ENCODE assay signal across 1 cellular context in the genomic region with DNA sequence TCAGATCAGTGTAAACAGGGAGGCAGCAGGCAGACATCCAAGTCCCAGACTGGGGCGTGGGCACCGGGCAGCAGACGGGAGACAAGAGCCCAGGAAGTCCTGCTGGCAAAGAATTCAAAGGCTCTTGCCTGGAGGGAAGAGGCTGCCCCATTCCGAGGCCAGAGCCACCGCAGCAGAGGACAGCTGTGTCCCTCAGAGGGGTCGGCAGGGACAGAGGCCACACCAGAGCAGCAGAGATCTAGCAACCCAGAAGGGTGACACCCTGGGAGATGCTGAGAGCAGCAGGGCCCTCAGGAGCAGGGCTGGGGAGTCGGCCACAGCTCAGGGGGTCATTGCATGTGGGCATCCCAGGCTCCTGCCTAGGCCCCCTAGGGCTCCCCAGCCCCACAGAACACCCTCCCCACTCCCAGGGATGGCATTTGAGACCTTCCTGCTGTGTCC.
TF ChIP-seq lines count a peak whose summit lies in the region.

No MANE protein-coding gene starts in this region.

TF ChIP-seq in HepG2, 621 proteins besides CTCF, POLR2A, EP300 and RAD21:
- no peak for TF ChIP-seq ZNF329 (CRISPR knock-in tag; IDR thresholded peaks at IDR 0.05; ENCODE audit: low read depth)
- TF ChIP-seq SATB2 (CRISPR knock-in tag; IDR thresholded peaks at IDR 0.05): no peak
- no peak for TF ChIP-seq JUND (CRISPR knock-in tag; IDR thresholded peaks at IDR 0.05)
- TF ChIP-seq ZKSCAN1 (IDR thresholded peaks at IDR 0.05; ENCODE audit: low read length): no peak
- TF ChIP-seq, protein P1, sequence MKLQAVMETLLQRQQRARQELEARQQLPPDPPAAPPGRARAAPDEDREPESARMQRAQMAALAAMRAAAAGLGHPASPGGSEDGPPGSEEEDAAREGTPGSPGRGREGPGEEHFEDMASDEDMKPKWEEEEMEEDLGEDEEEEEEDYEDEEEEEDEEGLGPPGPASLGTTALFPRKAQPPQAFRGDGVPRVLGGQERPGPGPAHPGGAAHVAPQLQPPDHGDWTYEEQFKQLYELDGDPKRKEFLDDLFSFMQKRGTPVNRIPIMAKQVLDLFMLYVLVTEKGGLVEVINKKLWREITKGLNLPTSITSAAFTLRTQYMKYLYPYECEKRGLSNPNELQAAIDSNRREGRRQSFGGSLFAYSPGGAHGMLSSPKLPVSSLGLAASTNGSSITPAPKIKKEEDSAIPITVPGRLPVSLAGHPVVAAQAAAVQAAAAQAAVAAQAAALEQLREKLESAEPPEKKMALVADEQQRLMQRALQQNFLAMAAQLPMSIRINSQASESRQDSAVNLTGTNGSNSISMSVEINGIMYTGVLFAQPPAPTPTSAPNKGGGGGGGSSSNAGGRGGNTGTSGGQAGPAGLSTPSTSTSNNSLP (IDR thresholded peaks at IDR 0.05; ENCODE audit: low read depth, low read length): no peak
- TF ChIP-seq AGO2 (optimal IDR thresholded peaks at IDR 0.05; ENCODE audit: low read depth, low read length): no peak
- TF ChIP-seq, protein P2, sequence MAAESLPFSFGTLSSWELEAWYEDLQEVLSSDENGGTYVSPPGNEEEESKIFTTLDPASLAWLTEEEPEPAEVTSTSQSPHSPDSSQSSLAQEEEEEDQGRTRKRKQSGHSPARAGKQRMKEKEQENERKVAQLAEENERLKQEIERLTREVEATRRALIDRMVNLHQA (CRISPR knock-in tag; IDR thresholded peaks at IDR 0.05): no peak
- TF ChIP-seq ZNF281 (CRISPR knock-in tag; IDR thresholded peaks at IDR 0.05; ENCODE audit: borderline replicate concordance): no peak
- TF ChIP-seq ATF4 (CRISPR knock-in tag; IDR thresholded peaks at IDR 0.05): no peak
- no peak for TF ChIP-seq HDAC6 (IDR thresholded peaks at IDR 0.05; ENCODE audit: low read depth, low read length)
- TF ChIP-seq, protein P3, sequence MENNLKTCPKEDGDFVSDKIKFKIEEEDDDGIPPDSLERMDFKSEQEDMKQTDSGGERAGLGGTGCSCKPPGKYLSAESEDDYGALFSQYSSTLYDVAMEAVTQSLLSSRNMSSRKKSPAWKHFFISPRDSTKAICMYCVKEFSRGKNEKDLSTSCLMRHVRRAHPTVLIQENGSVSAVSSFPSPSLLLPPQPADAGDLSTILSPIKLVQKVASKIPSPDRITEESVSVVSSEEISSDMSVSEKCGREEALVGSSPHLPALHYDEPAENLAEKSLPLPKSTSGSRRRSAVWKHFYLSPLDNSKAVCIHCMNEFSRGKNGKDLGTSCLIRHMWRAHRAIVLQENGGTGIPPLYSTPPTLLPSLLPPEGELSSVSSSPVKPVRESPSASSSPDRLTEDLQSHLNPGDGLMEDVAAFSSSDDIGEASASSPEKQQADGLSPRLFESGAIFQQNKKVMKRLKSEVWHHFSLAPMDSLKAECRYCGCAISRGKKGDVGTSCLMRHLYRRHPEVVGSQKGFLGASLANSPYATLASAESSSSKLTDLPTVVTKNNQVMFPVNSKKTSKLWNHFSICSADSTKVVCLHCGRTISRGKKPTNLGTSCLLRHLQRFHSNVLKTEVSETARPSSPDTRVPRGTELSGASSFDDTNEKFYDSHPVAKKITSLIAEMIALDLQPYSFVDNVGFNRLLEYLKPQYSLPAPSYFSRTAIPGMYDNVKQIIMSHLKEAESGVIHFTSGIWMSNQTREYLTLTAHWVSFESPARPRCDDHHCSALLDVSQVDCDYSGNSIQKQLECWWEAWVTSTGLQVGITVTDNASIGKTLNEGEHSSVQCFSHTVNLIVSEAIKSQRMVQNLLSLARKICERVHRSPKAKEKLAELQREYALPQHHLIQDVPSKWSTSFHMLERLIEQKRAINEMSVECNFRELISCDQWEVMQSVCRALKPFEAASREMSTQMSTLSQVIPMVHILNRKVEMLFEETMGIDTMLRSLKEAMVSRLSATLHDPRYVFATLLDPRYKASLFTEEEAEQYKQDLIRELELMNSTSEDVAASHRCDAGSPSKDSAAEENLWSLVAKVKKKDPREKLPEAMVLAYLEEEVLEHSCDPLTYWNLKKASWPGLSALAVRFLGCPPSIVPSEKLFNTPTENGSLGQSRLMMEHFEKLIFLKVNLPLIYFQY (CRISPR knock-in tag; IDR thresholded peaks at IDR 0.05; ENCODE audit: borderline replicate concordance): no peak
- no peak for TF ChIP-seq ERF (CRISPR knock-in tag; IDR thresholded peaks at IDR 0.05)
- no peak for TF ChIP-seq GABPA (IDR thresholded peaks at IDR 0.05; ENCODE audit: low read depth, low read length)
- TF ChIP-seq GABPA (CRISPR knock-in tag; IDR thresholded peaks at IDR 0.05; ENCODE audit: low read depth): no peak
- TF ChIP-seq RFX1 (IDR thresholded peaks at IDR 0.05): no peak
